Comparison of ENCODE assay signal across 11 cellular contexts in the genomic region with DNA sequence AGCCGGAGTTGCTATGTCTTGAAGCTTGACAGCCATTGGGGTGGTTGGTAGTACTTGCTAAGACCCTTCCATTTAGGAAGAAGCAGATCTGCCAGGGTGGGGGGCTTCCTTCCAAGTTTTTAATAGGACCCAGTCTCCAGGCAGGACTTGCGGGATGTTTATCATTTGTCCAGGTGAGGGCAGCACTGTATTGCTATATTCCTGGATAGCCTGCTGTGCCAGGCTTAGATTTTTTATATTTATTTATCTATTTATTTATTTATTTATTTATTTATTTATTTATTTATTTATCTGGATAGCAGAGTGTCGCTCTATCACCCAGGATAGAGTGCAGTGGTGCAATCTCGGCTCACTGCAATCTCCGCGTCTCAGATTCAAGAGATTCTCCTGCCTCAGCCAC.
A peak's percentile ranks its signal among the peaks of the same experiment; 100 is the strongest.
DNase-seq lines count a peak whose midpoint lies in the region; ATAC-seq and TF ChIP-seq lines count a peak whose summit lies in the region.
"Had no signal": no experiment of that assay in that cellular context is flagged by ENCODE, and none has a peak within 500 bp of the region (broad histone marks: within the 10 kb centered on the region; RNA-seq: fewer than 3 reads in every experiment).

No MANE protein-coding gene starts in this region.

- DNase-seq in A673 (ENCODE audit: low spot score), result peak; percentile 23
- peak; percentile 39 for DNase-seq in PC-3
- DNase-seq in fibroblast of the aortic adventitia (ENCODE audit: low read depth), result peak; percentile 1
- no peak for DNase-seq in retina
- DNase-seq in epidermal melanocyte (ENCODE audit: insufficient read length, low spot score), result no peak
- DNase-seq in cortex of kidney (lab: John Stamatoyannopoulos, UW), result no peak
- no peak for DNase-seq in C1 segment of cervical spinal cord (lab: John Stamatoyannopoulos, UW)
- DNase-seq: activated CD4-positive, alpha-beta T cell treated with anti-CD3 and anti-CD28 coated beads for 4 hours; foreskin melanocyte had no signal

- H3K4me2 ChIP-seq in PC-3 (ENCODE audit: low read length), result no peak overlapping the region

- H3K9me3 ChIP-seq in A673 (ENCODE audit: low read depth, low read length, poor library complexity, severe bottlenecking) (no peaks in the 10 kb centered on the region), PC-3 (ENCODE audit: low read length) (no peaks in the 10 kb centered on the region)
- H3K9me3 ChIP-seq: Caco-2 had no signal

- no peaks in the 10 kb centered on the region for H4K20me1 ChIP-seq in PC-3 (ENCODE audit: low read length)

- CTCF ChIA-PET in A673 (lab: Charles Lee) (no interaction called here), PC-3 (lab: Charles Lee) (interaction anchor here (0.7 kb wide), 1 partner anchor 170 kb away, joined by 3 read pairs; no protein-coding TSS in a partner anchor)

- no peaks in the 10 kb centered on the region for H3K79me2 ChIP-seq in PC-3 (ENCODE audit: low read length)

- H3K4me1 ChIP-seq in A673 (ENCODE audit: insufficient read depth, low read length, poor library complexity, severe bottlenecking) (no peaks in the 10 kb centered on the region), PC-3 (ENCODE audit: insufficient read depth, low read length) (no peaks in the 10 kb centered on the region)
- H3K4me1 ChIP-seq: Caco-2 had no signal

- no TSS peak for BruUV-seq in A673 (replicated peaks; lab: Mats Ljungman, UMichigan)
- BruUV-seq in PC-3 (replicated peaks; lab: Mats Ljungman, UMichigan), result no TSS peak

- no peak overlapping the region for H3K27ac ChIP-seq in A673 (ENCODE audit: low read depth, low read length, poor library complexity, severe bottlenecking)
- H3K27ac ChIP-seq in PC-3 (ENCODE audit: low read length), result no peak overlapping the region

- POLR2A ChIA-PET in A673 (lab: Charles Lee; ENCODE audit: low non-redundant PET) (no interaction called here), PC-3 (lab: Charles Lee; ENCODE audit: unreplicated experiment) (no interaction called here)

- intact Hi-C loops in A673 (cut with micrococcal nuclease; ENCODE audit: unreplicated experiment) (no loop called here), PC-3 (cut with micrococcal nuclease) (loop anchor here (1.0 to 5.0 kb wide), 2 partner anchors 142 to 306 kb away; no protein-coding TSS in a partner anchor)

- H3F3A ChIP-seq in PC-3 (ENCODE audit: low read length, unreplicated experiment), result no peaks in the 10 kb centered on the region

- H3K4me3 ChIP-seq in A673 (ENCODE audit: low read depth, low read length, poor library complexity, severe bottlenecking) (no peak overlapping the region), PC-3 (ENCODE audit: low read length) (no peak overlapping the region), fibroblast of the aortic adventitia (ENCODE audit: low read depth, low read length) (no peak overlapping the region)

- H2AFZ ChIP-seq in PC-3 (ENCODE audit: low read length), result no peak overlapping the region

- H3K9ac ChIP-seq in PC-3 (ENCODE audit: low read length), result no peak overlapping the region

- TF ChIP-seq CTCF in A673 (conservative IDR thresholded peaks at IDR 0.05; ENCODE audit: low read depth, low read length), result peak; percentile 36; the same call in 1 of the 2 replicates
- peak; percentile 14; the same call in 1 of the 3 replicates for TF ChIP-seq CTCF in GM12872 (IDR thresholded peaks at IDR 0.05; ENCODE audit: insufficient read depth, low read depth, low read length)
- peak; percentile 37; the same call in 1 of the 2 replicates for TF ChIP-seq CTCF in PC-3 (conservative IDR thresholded peaks at IDR 0.05; ENCODE audit: low read depth, low read length)
- no peak for TF ChIP-seq CTCF in fibroblast of the aortic adventitia (IDR thresholded peaks at IDR 0.05; ENCODE audit: insufficient read depth, low read length)

- H3K27me3 ChIP-seq in A673 (replicated peaks; ENCODE audit: insufficient read depth, low read depth, low read length, poor library complexity), result no peaks in the 10 kb centered on the region
- no peaks in the 10 kb centered on the region for H3K27me3 ChIP-seq in PC-3 (ENCODE audit: low read length)

- peak; percentile 49; the same call in 1 of the 2 replicates for ATAC-seq in PC-3

- H3K9me2 ChIP-seq in PC-3 (replicated peaks; ENCODE audit: low read length), result no peaks in the 10 kb centered on the region

- no peaks in the 10 kb centered on the region for H3K36me3 ChIP-seq in A673 (ENCODE audit: insufficient read depth, low read length, poor library complexity, severe bottlenecking)
- H3K36me3 ChIP-seq in PC-3 (ENCODE audit: low read depth, low read length), result no peaks in the 10 kb centered on the region

Comparison
In these comparisons a context has a peak if more than half of its experiments do, and no peak if none do; other contexts are left out.
1. DNase-seq: peak in A673 (single experiment), PC-3 (single experiment) and fibroblast of the aortic adventitia (single experiment); none in retina (single experiment), epidermal melanocyte (single experiment), cortex of kidney (single experiment) and C1 segment of cervical spinal cord (0 of 14).